ENCODE assay signal across 16 cellular contexts in the genomic region with DNA sequence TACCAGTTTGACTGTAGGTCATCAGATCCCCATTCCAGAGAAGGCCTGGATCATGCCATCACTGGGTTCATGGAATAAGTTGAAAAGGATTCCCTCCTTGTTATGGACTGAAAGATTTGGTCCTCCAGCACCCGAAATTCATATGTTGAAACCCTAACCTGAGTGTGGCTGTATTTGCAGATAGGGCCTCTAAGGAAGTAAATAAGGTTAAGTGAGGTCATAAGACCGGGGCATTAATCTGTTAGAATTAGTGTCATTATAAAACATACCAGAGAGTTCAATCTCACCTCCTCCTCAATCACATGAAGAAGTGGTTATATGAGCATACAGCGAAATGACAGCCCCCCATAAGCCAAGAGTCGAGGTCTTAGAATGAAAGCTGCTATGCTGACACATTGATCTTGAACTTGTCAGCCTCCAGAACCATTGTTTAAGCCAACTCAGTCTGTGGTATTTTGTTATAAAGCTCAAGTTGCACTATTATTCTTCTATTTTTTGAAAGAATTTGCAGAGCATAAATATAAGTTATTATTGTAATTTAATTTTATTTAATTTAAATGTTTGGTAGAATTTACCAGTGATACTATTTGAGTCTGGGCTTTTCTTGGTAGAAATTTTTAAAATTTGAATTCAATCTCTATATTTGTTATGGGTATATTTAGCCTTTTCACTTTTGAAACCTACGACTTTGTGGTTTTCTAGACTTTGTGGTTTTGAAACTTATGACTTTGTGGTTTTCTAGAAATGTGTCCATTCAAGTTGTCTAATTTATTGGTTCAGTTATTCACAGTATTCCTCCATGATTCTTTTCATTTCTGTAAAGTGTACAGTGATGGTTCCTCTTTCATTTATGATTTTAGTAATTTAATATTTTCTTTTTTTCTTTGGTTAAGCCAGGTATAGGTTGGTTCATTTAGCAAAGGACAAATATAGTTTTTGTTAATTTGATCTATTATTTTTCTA.
A peak's percentile ranks its signal among the peaks of the same experiment; 100 is the strongest.
DNase-seq lines count a peak whose midpoint lies in the region; ATAC-seq and TF ChIP-seq lines count a peak whose summit lies in the region.
"Had no signal": no experiment of that assay in that cellular context is flagged by ENCODE, and none has a peak within 500 bp of the region (broad histone marks: within the 10 kb centered on the region; RNA-seq: fewer than 3 reads in every experiment).

No MANE protein-coding gene starts in this region.

- no peak for TF ChIP-seq POLR2A in sigmoid colon (IDR thresholded peaks at IDR 0.05)

- no peak for TF ChIP-seq EP300 in sigmoid colon (IDR thresholded peaks at IDR 0.05)

- WGBS in sigmoid colon, 2 donors: 55 to 62% methylated on average over 5 of the region's 5 CpGs

- ATAC-seq in HG02981 (IDR thresholded peaks at IDR 0.05; ENCODE audit: unreplicated experiment): peak; percentile 73
- no peak for ATAC-seq in HG03354 (IDR thresholded peaks at IDR 0.05; ENCODE audit: poor library complexity, severe bottlenecking, unreplicated experiment)
- ATAC-seq: GM23338, pancreas had no signal

- H3K27ac ChIP-seq in sigmoid colon: no peak overlapping the region
- H3K27ac ChIP-seq: pancreas had no signal

- H3K36me3 ChIP-seq in sigmoid colon: no peaks in the 10 kb centered on the region
- H3K36me3 ChIP-seq: pancreas had no signal

- TF ChIP-seq CTCF in sigmoid colon (IDR thresholded peaks at IDR 0.05) (no peak), GM13977 (IDR thresholded peaks at IDR 0.05; ENCODE audit: extremely low read depth, insufficient read depth, missing control alignments) (no peak)

- H3K27me3 ChIP-seq in sigmoid colon: no peaks in the 10 kb centered on the region
- H3K27me3 ChIP-seq: pancreas had no signal

- intact Hi-C loops in sigmoid colon (cut with DNase I): no loop called here

- no peaks in the 10 kb centered on the region for H3K9me3 ChIP-seq in sigmoid colon
- H3K9me3 ChIP-seq: pancreas had no signal

- peak; percentile 9 for DNase-seq in NOMO-1 treated with DMSO at 0.1 percent for 48 hours (lab: John Stamatoyannopoulos, UW; ENCODE audit: unreplicated experiment)
- DNase-seq in NOMO-1 treated with dmso at 0.1 percent for 144 hours (lab: John Stamatoyannopoulos, UW; ENCODE audit: unreplicated experiment): no peak
- DNase-seq in OCI-M1 (lab: John Stamatoyannopoulos, UW): peak; percentile 48
- DNase-seq in sigmoid colon: no peak
- DNase-seq in GM13977 (ENCODE audit: low spot score): no peak
- no peak for DNase-seq in dedifferentiated amniotic fluid mesenchymal stem cell (ENCODE audit: extremely low spot score)
- DNase-seq: activated CD8-positive, alpha-beta memory T cell treated with anti-CD3 and anti-CD28 coated beads for 24 hours; head of caudate nucleus; NCI-H146; NK-92 treated with Interleukin-12 subunit alpha and Interleukin-12 subunit beta, amount 100 ng/mL, for 24 hours; pancreas; stimulated activated CD4-positive, alpha-beta T cell treated with anti-CD3 and anti-CD28 coated beads, Interleukin-2, amount 100 ng/mL, for 24 hours; T-helper 2 cell had no signal

- in situ Hi-C loops in GM13977 (cut with MboI; ENCODE audit: low pct_unique_long_range_greater_than_20kb, low sequenced_read_pairs, unreplicated experiment): no loop called here

- no peak overlapping the region for H3K4me3 ChIP-seq in sigmoid colon
- H3K4me3 ChIP-seq: GM23338, pancreas had no signal

- H3K4me1 ChIP-seq in sigmoid colon: no peaks in the 10 kb centered on the region

Comparison
In these comparisons a context has a peak if more than half of its experiments do, and no peak if none do; other contexts are left out.
1. DNase-seq: peak in NOMO-1 treated with DMSO at 0.1 percent for 48 hours (single experiment) and OCI-M1 (single experiment); none in NOMO-1 treated with dmso at 0.1 percent for 144 hours (single experiment), sigmoid colon (single experiment), GM13977 (single experiment) and dedifferentiated amniotic fluid mesenchymal stem cell (single experiment).